Comparison of ENCODE assay signal across 8 cellular contexts in genomic region chr12:111438501-111438900, GRCh38. TPM values are rescaled to one million over a fixed set of nuclear protein-coding genes. Genes with fewer than 3 reads are reported as not detected.
DNase-seq lines count a peak whose midpoint lies in the region; ATAC-seq and TF ChIP-seq lines count a peak whose summit lies in the region.

No MANE protein-coding gene starts in this region.

- H3K4me1 ChIP-seq in foreskin keratinocyte, result peaks cover 15% of the 10 kb centered on the region

- H3K27me3 ChIP-seq in foreskin keratinocyte, result no peaks in the 10 kb centered on the region

- no peak overlapping the region for H3K27ac ChIP-seq in foreskin keratinocyte

- H3K9me3 Mint-ChIP-seq in activated T-cell treated with anti-CD3 and anti-CD28 coated beads, Interleukin-2, amount 50 U/mL, for 4 hours, result no peaks in the 10 kb centered on the region

- peaks cover 96% of the 10 kb centered on the region for H3K4me1 Mint-ChIP-seq in activated T-cell treated with anti-CD3 and anti-CD28 coated beads, Interleukin-2, amount 50 U/mL, for 4 hours (ENCODE audit: low read depth)

- DNase-seq in ELF-1 (ENCODE audit: low read depth, low spot score) (peak; percentile 48), NCI-H510A (lab: John Stamatoyannopoulos, UW) (peak; percentile 25), foreskin keratinocyte (peak; percentile 58 to 81), DMS153 (lab: John Stamatoyannopoulos, UW) (no peak)
- peak; percentile 53 for DNase-seq in activated T-cell treated with anti-CD3 and anti-CD28 coated beads, Interleukin-2, amount 50 U/mL, for 4 hours
- DNase-seq in stimulated activated CD4-positive, alpha-beta T cell treated with anti-CD3 and anti-CD28 coated beads, Interleukin-4, amount 100 ng/mL, for 24 hours, result peak; percentile 61

- TF ChIP-seq CTCF in foreskin keratinocyte (conservative IDR thresholded peaks at IDR 0.05), result no peak

- peak overlapping the region; percentile 36 for H3K4me3 Mint-ChIP-seq in activated T-cell treated with anti-CD3 and anti-CD28 coated beads, Interleukin-2, amount 50 U/mL, for 4 hours

- ATAC-seq in activated T-cell treated with anti-CD3 and anti-CD28 coated beads, Interleukin-2, amount 50 U/mL, for 4 hours, result peak; percentile 6 to 9
- peak; percentile 58 for ATAC-seq in foreskin keratinocyte
- no peak for ATAC-seq in HG02798 (IDR thresholded peaks at IDR 0.05; ENCODE audit: poor library complexity, unreplicated experiment)
- ATAC-seq in HG03565 (IDR thresholded peaks at IDR 0.05; ENCODE audit: unreplicated experiment), result no peak

- no peaks in the 10 kb centered on the region for H3K27me3 Mint-ChIP-seq in activated T-cell treated with anti-CD3 and anti-CD28 coated beads, Interleukin-2, amount 50 U/mL, for 4 hours (ENCODE audit: low read depth)

- H3K36me3 Mint-ChIP-seq in activated T-cell treated with anti-CD3 and anti-CD28 coated beads, Interleukin-2, amount 50 U/mL, for 4 hours (ENCODE audit: insufficient read depth), result peaks cover 14% of the 10 kb centered on the region

RNA-seq across cellular contexts. Expression of gene SH2B3, which starts 32.8 kb away (rescaled TPM):
- total RNA-seq in activated T-cell treated with anti-CD3 and anti-CD28 coated beads, Interleukin-2, amount 50 U/mL, for 4 hours, result 10 to 100 TPM; 32.7 to 37.8 (median 35.9) TPM
- total RNA-seq in foreskin keratinocyte, result 12.2 and 15.1 TPM in 2 replicates
- 5.9 and 7.7 TPM in 2 replicates for polyA plus RNA-seq in foreskin keratinocyte

Comparison
In these comparisons a context has a peak if more than half of its experiments do, and no peak if none do; other contexts are left out.
1. ATAC-seq: peak in activated T-cell treated with anti-CD3 and anti-CD28 coated beads, Interleukin-2, amount 50 U/mL, for 4 hours (2 of 2) and foreskin keratinocyte (single experiment); none in HG02798 (single experiment) and HG03565 (single experiment).